ENCODE assay signal across 37 cellular contexts in genomic region chr12:70667253-70667652, GRCh38. TPM values are rescaled to one million over a fixed set of nuclear protein-coding genes. Genes with fewer than 3 reads are reported as not detected.
"Had no signal": no experiment of that assay in that cellular context is flagged by ENCODE, and none has a peak within 500 bp of the region (broad histone marks: within the 10 kb centered on the region; RNA-seq: fewer than 3 reads in every experiment).

No MANE protein-coding gene starts in this region.

- H3K4me1 ChIP-seq: body of pancreas, breast epithelium had no signal

- H3K4me3 ChIP-seq: adrenal gland, body of pancreas, breast epithelium had no signal

- H3K27me3 ChIP-seq: body of pancreas, brain microvascular endothelial cell, breast epithelium had no signal

- H3K9me3 ChIP-seq: adrenal gland, body of pancreas, breast epithelium had no signal

- H3K27ac Mint-ChIP-seq: activated CD4-positive, alpha-beta memory T cell treated with anti-CD3 and anti-CD28 coated beads for 36 hours; activated CD4-positive, alpha-beta T cell treated with anti-CD3 and anti-CD28 coated beads for 36 hours; activated CD4-positive, alpha-beta T cell treated with anti-CD3 and anti-CD28 coated beads, Interleukin-2, amount 10 ng/mL, durations not matched to agents 7 days and 5 days; activated CD8-positive, alpha-beta T cell treated with anti-CD3 and anti-CD28 coated beads for 36 hours; activated naive CD4-positive, alpha-beta T cell treated with anti-CD3 and anti-CD28 coated beads for 36 hours; activated naive CD4-positive, alpha-beta T cell treated with anti-CD3 and anti-CD28 coated beads, Interleukin-2, amount 50 U/mL, for 72 hours; activated naive CD8-positive, alpha-beta T cell treated with anti-CD3 and anti-CD28 coated beads for 36 hours; activated T-cell treated with anti-CD3 and anti-CD28 coated beads, Interleukin-2, amount 50 U/mL, for 72 hours; activated T-helper 1 cell treated with anti-CD3 and anti-CD28 coated beads, Interleukin-12 subunit alpha, Interleukin-12 subunit beta, Interleukin-2, Interleukin-4 antibody, amounts not matched to agents 30 ng/mL and 10 ng/mL and 1 ng/mL, durations not matched to agents 14 hours and 24 hours and 36 hours; activated T-helper 17 cell treated with anti-CD3 and anti-CD28 coated beads, Interleukin-2, amount 50 U/mL, for 72 hours; T-helper 1 cell treated with Interleukin-12 subunit alpha and Interleukin-12 subunit beta and Interleukin-4 antibody, amounts not matched to agents 30 μg/mL and 1 μg/mL, for 36 hours; T-helper 2 cell treated with Interferon-gamma antibody and Interleukin-4, amounts not matched to agents 5 μg/mL and 100 μg/mL, for 36 hours; WTC11 had no signal

- H3K36me3 Mint-ChIP-seq: activated CD4-positive, alpha-beta memory T cell treated with anti-CD3 and anti-CD28 coated beads for 36 hours; activated naive CD4-positive, alpha-beta T cell treated with anti-CD3 and anti-CD28 coated beads, Interleukin-2, amount 50 U/mL, for 72 hours; activated naive CD8-positive, alpha-beta T cell treated with anti-CD3 and anti-CD28 coated beads for 36 hours had no signal

- H3K27ac ChIP-seq: adrenal gland, body of pancreas, brain microvascular endothelial cell, breast epithelium, WERI-Rb-1 had no signal

- H3K4me1 Mint-ChIP-seq: activated CD4-positive, alpha-beta T cell treated with anti-CD3 and anti-CD28 coated beads for 36 hours; activated CD4-positive, alpha-beta T cell treated with anti-CD3 and anti-CD28 coated beads, Interleukin-2, amount 10 ng/mL, durations not matched to agents 7 days and 5 days; activated naive CD8-positive, alpha-beta T cell treated with anti-CD3 and anti-CD28 coated beads for 36 hours; activated T-helper 17 cell treated with anti-CD3 and anti-CD28 coated beads, Interleukin-2, amount 50 U/mL, for 72 hours had no signal

- H3K4me3 Mint-ChIP-seq: activated CD4-positive, alpha-beta memory T cell treated with anti-CD3 and anti-CD28 coated beads for 36 hours; activated CD4-positive, alpha-beta T cell treated with anti-CD3 and anti-CD28 coated beads for 36 hours; activated CD4-positive, alpha-beta T cell treated with anti-CD3 and anti-CD28 coated beads, Interleukin-2, amount 10 ng/mL, durations not matched to agents 7 days and 5 days; activated CD8-positive, alpha-beta T cell treated with anti-CD3 and anti-CD28 coated beads for 36 hours; activated naive CD4-positive, alpha-beta T cell treated with anti-CD3 and anti-CD28 coated beads for 36 hours; activated naive CD8-positive, alpha-beta T cell treated with anti-CD3 and anti-CD28 coated beads for 36 hours; activated T-cell treated with anti-CD3 and anti-CD28 coated beads, Interleukin-2, amount 50 U/mL, for 4 hours; activated T-cell treated with anti-CD3 and anti-CD28 coated beads, Interleukin-2, amount 50 U/mL, for 72 hours; activated T-helper 1 cell treated with anti-CD3 and anti-CD28 coated beads, Interleukin-12 subunit alpha, Interleukin-12 subunit beta, Interleukin-2, Interleukin-4 antibody, amounts not matched to agents 30 ng/mL and 10 ng/mL and 1 ng/mL, durations not matched to agents 14 hours and 24 hours and 36 hours; activated T-helper 17 cell treated with anti-CD3 and anti-CD28 coated beads, Interleukin-2, amount 50 U/mL, for 72 hours; T-helper 1 cell treated with Interleukin-12 subunit alpha and Interleukin-12 subunit beta and Interleukin-4 antibody, amounts not matched to agents 30 μg/mL and 1 μg/mL, for 36 hours; T-helper 2 cell treated with Interferon-gamma antibody and Interleukin-4, amounts not matched to agents 5 μg/mL and 100 μg/mL, for 36 hours; WTC11 had no signal

- FAIRE-seq: astrocyte had no signal

- H3K9me3 Mint-ChIP-seq: activated CD4-positive, alpha-beta memory T cell treated with anti-CD3 and anti-CD28 coated beads for 36 hours; activated CD4-positive, alpha-beta T cell treated with anti-CD3 and anti-CD28 coated beads, Interleukin-2, amount 10 ng/mL, durations not matched to agents 7 days and 5 days; activated CD8-positive, alpha-beta T cell treated with anti-CD3 and anti-CD28 coated beads for 36 hours; activated naive CD4-positive, alpha-beta T cell treated with anti-CD3 and anti-CD28 coated beads for 36 hours; activated naive CD4-positive, alpha-beta T cell treated with anti-CD3 and anti-CD28 coated beads, Interleukin-2, amount 50 U/mL, for 72 hours; activated naive CD8-positive, alpha-beta T cell treated with anti-CD3 and anti-CD28 coated beads for 36 hours; activated T-cell treated with anti-CD3 and anti-CD28 coated beads, Interleukin-2, amount 50 U/mL, for 4 hours; activated T-cell treated with anti-CD3 and anti-CD28 coated beads, Interleukin-2, amount 50 U/mL, for 72 hours; activated T-helper 1 cell treated with anti-CD3 and anti-CD28 coated beads, Interleukin-12 subunit alpha, Interleukin-12 subunit beta, Interleukin-2, Interleukin-4 antibody, amounts not matched to agents 30 ng/mL and 10 ng/mL and 1 ng/mL, durations not matched to agents 14 hours and 24 hours and 36 hours; activated T-helper 17 cell treated with anti-CD3 and anti-CD28 coated beads, Interleukin-2, amount 50 U/mL, for 72 hours; T-helper 1 cell treated with Interleukin-12 subunit alpha and Interleukin-12 subunit beta and Interleukin-4 antibody, amounts not matched to agents 30 μg/mL and 1 μg/mL, for 36 hours; T-helper 2 cell treated with Interferon-gamma antibody and Interleukin-4, amounts not matched to agents 5 μg/mL and 100 μg/mL, for 36 hours had no signal

- H3K27me3 Mint-ChIP-seq: activated CD4-positive, alpha-beta T cell treated with anti-CD3 and anti-CD28 coated beads, Interleukin-2, amount 10 ng/mL, durations not matched to agents 7 days and 5 days had no signal

- DNase-seq: activated CD4-positive, alpha-beta memory T cell treated with anti-CD3 and anti-CD28 coated beads for 36 hours; activated CD4-positive, alpha-beta T cell treated with anti-CD3 and anti-CD28 coated beads for 1 hour; activated CD4-positive, alpha-beta T cell treated with anti-CD3 and anti-CD28 coated beads for 36 hours; activated CD4-positive, alpha-beta T cell treated with anti-CD3 and anti-CD28 coated beads for 48 hours; activated CD4-positive, alpha-beta T cell treated with anti-CD3 and anti-CD28 coated beads, Interleukin-2, amount 10 ng/mL, durations not matched to agents 7 days and 5 days; activated CD4-positive, CD25-positive, alpha-beta regulatory T cell; activated CD8-positive, alpha-beta memory T cell treated with anti-CD3 and anti-CD28 coated beads, Interleukin-2, amount 50 U/mL, for 4 hours; activated CD8-positive, alpha-beta T cell treated with anti-CD3 and anti-CD28 coated beads for 36 hours; activated effector memory CD4-positive, alpha-beta T cell treated with anti-CD3 and anti-CD28 coated beads, Interleukin-2, amount 50 U/mL, for 16 hours; activated gamma-delta T cell treated with Interleukin-2 at 50 U/mL for 16 hours; activated naive CD4-positive, alpha-beta T cell; activated naive CD4-positive, alpha-beta T cell treated with anti-CD3 and anti-CD28 coated beads for 36 hours; activated naive CD4-positive, alpha-beta T cell treated with anti-CD3 and anti-CD28 coated beads, Interleukin-2, amount 50 U/mL, for 16 hours; activated naive CD8-positive, alpha-beta T cell treated with anti-CD3 and anti-CD28 coated beads for 36 hours; activated T-cell treated with anti-CD3 and anti-CD28 coated beads for 4 hours; activated T-cell treated with anti-CD3 and anti-CD28 coated beads, Interleukin-2, amount 50 U/mL, for 1 hour; activated T-cell treated with anti-CD3 and anti-CD28 coated beads, Interleukin-2, amount 50 U/mL, for 4 hours; activated T-cell treated with anti-CD3 and anti-CD28 coated beads, Interleukin-2, amount 50 U/mL, for 72 hours; adrenal gland; amniotic stem cell; aorta; body of pancreas; brain microvascular endothelial cell; central memory CD4-positive, alpha-beta T cell; T-helper 2 cell; T-helper 9 cell; WERI-Rb-1 had no signal

- ATAC-seq: activated CD4-positive, alpha-beta T cell treated with anti-CD3 and anti-CD28 coated beads for 36 hours; activated CD4-positive, CD25-positive, alpha-beta regulatory T cell treated with anti-CD3 and anti-CD28 coated beads, Interleukin-2, amount 50 U/mL, for 24 hours; activated CD8-positive, alpha-beta T cell treated with anti-CD3 and anti-CD28 coated beads for 36 hours; activated naive CD4-positive, alpha-beta T cell treated with anti-CD3 and anti-CD28 coated beads, Interleukin-2, amount 50 U/mL, for 72 hours; activated T-cell treated with anti-CD3 and anti-CD28 coated beads, Interleukin-2, amount 50 U/mL, for 4 hours; activated T-cell treated with anti-CD3 and anti-CD28 coated beads, Interleukin-2, amount 50 U/mL, for 72 hours; activated T-helper 17 cell treated with anti-CD3 and anti-CD28 coated beads, Interleukin-2, amount 50 U/mL, for 72 hours; body of pancreas; WTC11 had no signal

- H3K36me3 ChIP-seq: adrenal gland, brain microvascular endothelial cell, breast epithelium, WERI-Rb-1 had no signal

RNA-seq across cellular contexts. Expression of gene PTPRB, which starts 30.0 kb away (rescaled TPM):
- total RNA-seq: activated CD4-positive, alpha-beta memory T cell treated with anti-CD3 and anti-CD28 coated beads for 36 hours; activated CD4-positive, alpha-beta T cell treated with anti-CD3 and anti-CD28 coated beads for 36 hours; activated CD4-positive, alpha-beta T cell treated with anti-CD3 and anti-CD28 coated beads, Interleukin-2, amount 10 ng/mL, durations not matched to agents 7 days and 5 days; activated CD8-positive, alpha-beta memory T cell treated with anti-CD3 and anti-CD28 coated beads for 36 hours; activated CD8-positive, alpha-beta T cell treated with anti-CD3 and anti-CD28 coated beads for 36 hours; activated naive CD4-positive, alpha-beta T cell treated with anti-CD3 and anti-CD28 coated beads for 36 hours; activated naive CD4-positive, alpha-beta T cell treated with anti-CD3 and anti-CD28 coated beads, Interleukin-2, amount 50 U/mL, for 72 hours; activated naive CD8-positive, alpha-beta T cell treated with anti-CD3 and anti-CD28 coated beads for 36 hours; activated T-cell treated with anti-CD3 and anti-CD28 coated beads, Interleukin-2, amount 50 U/mL, for 72 hours; activated T-helper 1 cell treated with anti-CD3 and anti-CD28 coated beads, Interleukin-12 subunit alpha, Interleukin-12 subunit beta, Interleukin-2, Interleukin-4 antibody, amounts not matched to agents 30 ng/mL and 10 ng/mL and 1 ng/mL, durations not matched to agents 14 hours and 24 hours and 36 hours had no signal
